In the genomic region with DNA sequence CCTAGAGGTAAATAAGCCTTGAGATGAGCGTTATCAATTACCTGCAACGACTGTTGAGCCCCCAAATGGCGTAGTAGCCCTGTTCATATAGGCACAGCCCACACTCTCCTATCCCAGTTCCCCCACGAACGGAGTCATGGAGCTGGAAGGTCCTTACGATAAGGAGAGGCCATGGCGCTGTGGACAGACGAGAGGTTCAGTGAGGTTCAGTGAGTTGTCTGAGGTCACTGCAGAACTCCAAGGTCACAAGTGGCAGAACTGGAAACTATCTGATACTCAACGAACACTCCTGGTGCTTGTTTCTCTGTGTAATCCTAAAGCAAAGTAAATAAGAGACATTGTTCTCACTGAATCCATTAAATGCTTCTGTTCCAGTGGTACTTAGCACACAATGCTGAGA, we compare ENCODE assay signal across 19 cellular contexts.
"Had no signal": no experiment of that assay in that cellular context is flagged by ENCODE, and none has a peak within 500 bp of the region (broad histone marks: within the 10 kb centered on the region; RNA-seq: fewer than 3 reads in every experiment).

No MANE protein-coding gene starts in this region.

- ATAC-seq: activated naive CD8-positive, alpha-beta T cell treated with anti-CD3 and anti-CD28 coated beads, Interleukin-2, amount 50 U/mL, for 24 hours; body of pancreas; esophagus mucosa; naive thymus-derived CD8-positive, alpha-beta T cell; pancreas; T-helper 17 cell had no signal

- H3K9me3 Mint-ChIP-seq: activated CD4-positive, alpha-beta memory T cell treated with anti-CD3 and anti-CD28 coated beads, Interleukin-2, amount 10 ng/mL, durations not matched to agents 7 days and 5 days; activated naive CD8-positive, alpha-beta T cell treated with anti-CD3 and anti-CD28 coated beads, Interleukin-2, amount 50 U/mL, for 24 hours; stimulated activated naive CD8-positive, alpha-beta T cell treated with anti-CD3 and anti-CD28 coated beads, Interleukin-15, Interleukin-2, amounts not matched to agents 100 ng/mL and 50 ng/mL, for 24 hours had no signal

- H3K4me1 Mint-ChIP-seq: activated CD4-positive, alpha-beta memory T cell treated with anti-CD3 and anti-CD28 coated beads, Interleukin-2, amount 10 ng/mL, durations not matched to agents 7 days and 5 days; T-helper 17 cell had no signal

- DNase-seq: activated CD4-positive, alpha-beta memory T cell treated with anti-CD3 and anti-CD28 coated beads, Interleukin-2, amount 10 ng/mL, durations not matched to agents 7 days and 5 days; activated CD4-positive, alpha-beta T cell treated with anti-CD3 and anti-CD28 coated beads for 48 hours; activated gamma-delta T cell; activated naive CD4-positive, alpha-beta T cell treated with anti-CD3 and anti-CD28 coated beads, Interleukin-2, amount 50 U/mL, for 16 hours; activated naive CD8-positive, alpha-beta T cell treated with anti-CD3 and anti-CD28 coated beads, Interleukin-2, amount 50 U/mL, for 24 hours; anterior cingulate cortex; body of pancreas; central memory CD4-positive, alpha-beta T cell; effector memory CD4-positive, alpha-beta T cell; foreskin melanocyte; kidney; naive thymus-derived CD8-positive, alpha-beta T cell; pancreas; stimulated activated CD4-positive, alpha-beta T cell treated with anti-CD3 and anti-CD28 coated beads, Interleukin-1b, Interleukin-23, amount 100 ng/mL, for 48 hours; substantia nigra; T-helper 17 cell had no signal

- H3K27me3 ChIP-seq: body of pancreas, pancreas, tibial nerve had no signal

- H3K4me3 Mint-ChIP-seq: activated CD4-positive, alpha-beta memory T cell treated with anti-CD3 and anti-CD28 coated beads, Interleukin-2, amount 10 ng/mL, durations not matched to agents 7 days and 5 days; activated naive CD8-positive, alpha-beta T cell treated with anti-CD3 and anti-CD28 coated beads, Interleukin-2, amount 50 U/mL, for 24 hours; stimulated activated naive CD8-positive, alpha-beta T cell treated with anti-CD3 and anti-CD28 coated beads, Interleukin-15, Interleukin-2, amounts not matched to agents 100 ng/mL and 50 ng/mL, for 24 hours; T-helper 17 cell had no signal

- H3K36me3 ChIP-seq: pancreas, tibial nerve had no signal

- H3K4me3 ChIP-seq: body of pancreas, pancreas, tibial nerve had no signal

- H3K27ac Mint-ChIP-seq: activated CD4-positive, alpha-beta memory T cell treated with anti-CD3 and anti-CD28 coated beads, Interleukin-2, amount 10 ng/mL, durations not matched to agents 7 days and 5 days; activated naive CD8-positive, alpha-beta T cell treated with anti-CD3 and anti-CD28 coated beads, Interleukin-2, amount 50 U/mL, for 24 hours; stimulated activated naive CD8-positive, alpha-beta T cell treated with anti-CD3 and anti-CD28 coated beads, Interleukin-15, Interleukin-2, amounts not matched to agents 100 ng/mL and 50 ng/mL, for 24 hours; T-helper 17 cell had no signal

- H3K4me1 ChIP-seq: body of pancreas, pancreas, tibial nerve had no signal

- H3K27ac ChIP-seq: body of pancreas, pancreas, tibial nerve had no signal

- H3K9me3 ChIP-seq: body of pancreas, pancreas, tibial nerve had no signal

- H3K36me3 Mint-ChIP-seq: naive thymus-derived CD8-positive, alpha-beta T cell had no signal
